Comparison of ENCODE assay signal across 1 cellular context in the genomic region with DNA sequence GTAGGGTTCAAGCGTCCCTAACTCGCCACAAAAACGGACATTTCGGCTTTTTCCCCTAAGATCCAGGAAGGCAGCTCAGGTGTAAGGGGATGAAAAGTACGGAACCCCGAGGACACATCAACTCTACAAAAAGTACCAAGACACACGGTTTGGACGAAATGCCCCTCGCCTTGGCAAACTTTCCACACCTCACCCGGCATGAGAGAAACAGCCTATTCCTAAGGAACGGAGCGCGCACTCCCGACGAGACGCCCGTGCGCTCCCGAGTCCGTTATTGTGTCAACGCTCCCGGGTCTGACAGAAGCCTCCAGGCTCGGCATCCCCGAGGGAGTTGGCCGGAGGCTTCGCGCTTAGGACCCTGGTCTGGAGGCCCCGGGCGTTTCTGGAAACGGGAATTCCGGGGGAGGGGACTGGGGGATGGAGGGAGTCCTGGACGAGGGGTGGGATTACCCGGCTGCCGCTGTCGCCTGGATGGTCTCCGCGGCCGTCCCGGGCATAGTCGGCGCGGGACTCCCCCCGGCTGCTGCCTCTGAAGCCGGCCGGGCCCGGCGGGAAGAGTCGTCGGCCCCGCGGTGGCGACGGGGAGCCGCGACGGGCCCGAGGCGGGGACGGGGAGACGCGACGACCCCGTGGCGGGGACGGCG.
TF ChIP-seq lines count a peak whose summit lies in the region.

No MANE protein-coding gene starts in this region.

TF ChIP-seq in HepG2, 621 proteins besides CTCF, POLR2A, EP300 and RAD21 (continued from another document):
- TF ChIP-seq, protein P1, sequence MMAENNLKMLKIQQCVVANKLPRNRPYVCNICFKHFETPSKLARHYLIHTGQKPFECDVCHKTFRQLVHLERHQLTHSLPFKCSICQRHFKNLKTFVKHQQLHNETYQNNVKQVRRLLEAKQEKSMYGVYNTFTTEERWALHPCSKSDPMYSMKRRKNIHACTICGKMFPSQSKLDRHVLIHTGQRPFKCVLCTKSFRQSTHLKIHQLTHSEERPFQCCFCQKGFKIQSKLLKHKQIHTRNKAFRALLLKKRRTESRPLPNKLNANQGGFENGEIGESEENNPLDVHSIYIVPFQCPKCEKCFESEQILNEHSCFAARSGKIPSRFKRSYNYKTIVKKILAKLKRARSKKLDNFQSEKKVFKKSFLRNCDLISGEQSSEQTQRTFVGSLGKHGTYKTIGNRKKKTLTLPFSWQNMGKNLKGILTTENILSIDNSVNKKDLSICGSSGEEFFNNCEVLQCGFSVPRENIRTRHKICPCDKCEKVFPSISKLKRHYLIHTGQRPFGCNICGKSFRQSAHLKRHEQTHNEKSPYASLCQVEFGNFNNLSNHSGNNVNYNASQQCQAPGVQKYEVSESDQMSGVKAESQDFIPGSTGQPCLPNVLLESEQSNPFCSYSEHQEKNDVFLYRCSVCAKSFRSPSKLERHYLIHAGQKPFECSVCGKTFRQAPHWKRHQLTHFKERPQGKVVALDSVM (CRISPR knock-in tag; IDR thresholded peaks at IDR 0.05): no peak
- no peak for TF ChIP-seq HHEX (CRISPR knock-in tag; IDR thresholded peaks at IDR 0.05)
- no peak for TF ChIP-seq ZNF780A (CRISPR knock-in tag; IDR thresholded peaks at IDR 0.05)
- TF ChIP-seq ZNF558 (CRISPR knock-in tag; IDR thresholded peaks at IDR 0.05; ENCODE audit: borderline replicate concordance): no peak
- no peak for TF ChIP-seq PPARG (CRISPR knock-in tag; conservative IDR thresholded peaks at IDR 0.05)
- no peak for TF ChIP-seq FOXK2 (IDR thresholded peaks at IDR 0.05)
- TF ChIP-seq MAFF (IDR thresholded peaks at IDR 0.05; ENCODE audit: low read depth, low read length): no peak
- TF ChIP-seq FLYWCH1 (CRISPR knock-in tag; IDR thresholded peaks at IDR 0.05): no peak
- TF ChIP-seq ZNF713 (CRISPR knock-in tag; IDR thresholded peaks at IDR 0.05): no peak
- no peak for TF ChIP-seq ZKSCAN8 (CRISPR knock-in tag; IDR thresholded peaks at IDR 0.05; ENCODE audit: borderline replicate concordance)
TF ChIP-seq in HepG2: peak in this region for 85.
